Comparison of ENCODE assay signal across 15 cellular contexts in genomic region chr13:71590654-71591148, GRCh38.
DNase-seq lines count a peak whose midpoint lies in the region; ATAC-seq and TF ChIP-seq lines count a peak whose summit lies in the region.
"Had no signal": no experiment of that assay in that cellular context is flagged by ENCODE, and none has a peak within 500 bp of the region (broad histone marks: within the 10 kb centered on the region; RNA-seq: fewer than 3 reads in every experiment).

No MANE protein-coding gene starts in this region.

- TF ChIP-seq POLR2A in prostate gland (IDR thresholded peaks at IDR 0.05), result no peak

- H3K9ac ChIP-seq in endodermal cell (ENCODE audit: extremely low read depth, low read length, poor library complexity, severe bottlenecking), result no peak overlapping the region

- H3K9me3 ChIP-seq in endodermal cell (ENCODE audit: control insufficient read depth, low read length) (no peaks in the 10 kb centered on the region), prostate gland (no peaks in the 10 kb centered on the region)

- H3K27ac ChIP-seq in endodermal cell (ENCODE audit: low read depth, low read length) (no peak overlapping the region), prostate gland (no peak overlapping the region)
- H3K27ac ChIP-seq: 22Rv1 had no signal

- DNase-seq in DMS 273 (lab: John Stamatoyannopoulos, UW; ENCODE audit: unreplicated experiment) (peak; percentile 31), DMS 273 treated with DMSO at 0.1 percent for 48 hours (lab: John Stamatoyannopoulos, UW) (no peak), endodermal cell (peak; percentile 61), GM19238 (ENCODE audit: insufficient read length, low spot score) (no peak), prostate gland (ENCODE audit: low spot score) (no peak)
- DNase-seq: CD4-positive, CD25-positive, alpha-beta regulatory T cell; DMS79 treated with DMSO at 0.1 percent for 48 hours; EL; GDM1; H7; IMR-90; KBM-7 had no signal

- H3K4me1 Mint-ChIP-seq in endodermal cell (no peaks in the 10 kb centered on the region), nephron (peaks cover 17% of the 10 kb centered on the region)
- H3K4me1 Mint-ChIP-seq: CD4-positive, CD25-positive, alpha-beta regulatory T cell had no signal

- H3K27ac Mint-ChIP-seq in endodermal cell, result no peak overlapping the region
- peak overlapping the region in 2 of 3 experiments; percentile 4 to 27 for H3K27ac Mint-ChIP-seq in nephron
- H3K27ac Mint-ChIP-seq: CD4-positive, CD25-positive, alpha-beta regulatory T cell had no signal

- H3K27me3 Mint-ChIP-seq in endodermal cell (ENCODE audit: insufficient read depth), result no peaks in the 10 kb centered on the region
- H3K27me3 Mint-ChIP-seq in nephron (ENCODE audit: low read depth), result no peaks in the 10 kb centered on the region

- peak; percentile 54 for TF ChIP-seq CTCF in endodermal cell (conservative IDR thresholded peaks at IDR 0.05)
- no peak for TF ChIP-seq CTCF in nephron (IDR thresholded peaks at IDR 0.05; ENCODE audit: unreplicated experiment in 3 of 3)
- TF ChIP-seq CTCF in prostate gland (IDR thresholded peaks at IDR 0.05), result no peak

- H3K27me3 ChIP-seq in endodermal cell (ENCODE audit: control insufficient read depth, insufficient read depth, low read length, poor library complexity, severe bottlenecking), result no peaks in the 10 kb centered on the region
- no peaks in the 10 kb centered on the region for H3K27me3 ChIP-seq in prostate gland (replicated peaks; ENCODE audit: insufficient read depth)

- H3K36me3 Mint-ChIP-seq in endodermal cell (ENCODE audit: low read depth) (no peaks in the 10 kb centered on the region), nephron (ENCODE audit: low read depth) (peaks cover 10% of the 10 kb centered on the region)
- H3K36me3 Mint-ChIP-seq: CD4-positive, CD25-positive, alpha-beta regulatory T cell had no signal

- H3K4me1 ChIP-seq in endodermal cell (ENCODE audit: control insufficient read depth, insufficient read depth, low read length) (no peaks in the 10 kb centered on the region), prostate gland (replicated peaks) (no peaks in the 10 kb centered on the region)

- H3K4me3 Mint-ChIP-seq in endodermal cell, result no peak overlapping the region
- H3K4me3 Mint-ChIP-seq in nephron, result no peak overlapping the region
- H3K4me3 Mint-ChIP-seq: CD4-positive, CD25-positive, alpha-beta regulatory T cell had no signal

- intact Hi-C loops in prostate gland (cut with DNase I), result no loop called here

- no peak overlapping the region for H3K4me3 ChIP-seq in endodermal cell (ENCODE audit: low read length)
- H3K4me3 ChIP-seq in prostate gland, result no peak overlapping the region

- WGBS in endodermal cell (ENCODE audit: insufficient coverage in 1 of 2, insufficient read length in 1 of 2), 2 experiments, result 81% methylated on average over 3 of the region's 3 CpGs; no CpG with 5 or more reads in 1 of the 2 experiments
- 93% methylated on average over 3 of the region's 3 CpGs for whole genome bisulfite sequencing in prostate gland

- H3K36me3 ChIP-seq in endodermal cell (ENCODE audit: control insufficient read depth, insufficient read depth, low read length) (no peaks in the 10 kb centered on the region), prostate gland (no peaks in the 10 kb centered on the region)

- H3K9me3 Mint-ChIP-seq in endodermal cell (no peaks in the 10 kb centered on the region), nephron (no peaks in the 10 kb centered on the region)

- ATAC-seq in GM21717 (IDR thresholded peaks at IDR 0.05; ENCODE audit: unreplicated experiment), result no peak

Comparison
In these comparisons a context has a peak if more than half of its experiments do, and no peak if none do; other contexts are left out.
1. DNase-seq: peak in DMS 273 (single experiment) and endodermal cell (single experiment); none in DMS 273 treated with DMSO at 0.1 percent for 48 hours (single experiment), GM19238 (single experiment) and prostate gland (single experiment).